ENCODE assay signal across 1 cellular context in the genomic region with DNA sequence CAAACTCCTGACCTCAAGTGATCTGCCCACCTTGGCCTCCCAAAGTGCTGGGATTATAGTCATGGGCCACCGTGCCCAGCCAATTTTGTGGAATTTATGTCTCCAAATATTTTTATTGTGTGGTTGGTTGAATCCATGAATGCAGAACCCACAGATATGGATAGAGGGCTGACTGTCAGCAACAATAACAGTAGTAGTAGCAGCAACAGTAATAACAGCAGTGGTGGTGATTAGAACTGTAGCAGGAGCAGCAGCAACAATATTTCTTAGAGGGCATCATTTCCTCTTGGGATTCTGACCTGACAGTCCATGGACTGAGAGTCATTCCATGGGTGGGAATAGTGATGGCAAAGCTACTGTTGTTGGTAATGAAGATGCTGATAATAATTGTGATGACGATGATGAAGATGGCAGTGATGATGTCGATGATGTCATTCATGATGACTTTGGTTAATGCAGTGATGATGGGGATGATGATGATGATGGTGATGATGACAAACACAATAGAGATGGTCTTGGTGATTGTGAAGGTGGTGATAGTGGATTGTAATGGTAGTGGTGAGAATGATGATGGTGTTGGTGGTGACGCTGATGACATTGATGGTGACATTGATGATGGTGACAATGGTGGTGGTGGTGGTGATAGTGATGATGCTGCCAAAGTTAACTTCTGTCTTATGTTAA.
A peak's percentile ranks its signal among the peaks of the same experiment; 100 is the strongest.
TF ChIP-seq lines count a peak whose summit lies in the region.

No MANE protein-coding gene starts in this region.

TF ChIP-seq in HepG2, 621 proteins besides CTCF, POLR2A, EP300 and RAD21:
- TF ChIP-seq POLR2G (IDR thresholded peaks at IDR 0.05; ENCODE audit: low read depth, low read length) (no peak), ARNT2 (CRISPR knock-in tag; IDR thresholded peaks at IDR 0.05; ENCODE audit: low read depth) (no peak), RORA (CRISPR knock-in tag; IDR thresholded peaks at IDR 0.05) (no peak), ZNF781 (CRISPR knock-in tag; IDR thresholded peaks at IDR 0.05; ENCODE audit: borderline replicate concordance, not compliant biosample characterization) (no peak), ATF7 (IDR thresholded peaks at IDR 0.05) (peak; percentile 99), ATF7 (CRISPR knock-in tag; IDR thresholded peaks at IDR 0.05) (no peak), CREB1 (IDR thresholded peaks at IDR 0.05) (peak; percentile 98), CREB1 (CRISPR knock-in tag; IDR thresholded peaks at IDR 0.05) (no peak)
TF ChIP-seq in HepG2: peak in this region for 2.
